Comparison of ENCODE assay signal across 8 cellular contexts in genomic region chr14:49853572-49854375, GRCh38.
DNase-seq lines count a peak whose midpoint lies in the region; ATAC-seq lines count a peak whose summit lies in the region.

No MANE protein-coding gene starts in this region.

- peak; percentile 92 for DNase-seq in ELF-1 (ENCODE audit: low read depth, low spot score)
- DNase-seq in NOMO-1 treated with DMSO at 0.1 percent for 48 hours (lab: John Stamatoyannopoulos, UW; ENCODE audit: unreplicated experiment): peak; percentile 77
- peak; percentile 84 for DNase-seq in activated CD8-positive, alpha-beta memory T cell treated with anti-CD3 and anti-CD28 coated beads, Interleukin-2, amount 50 U/mL, for 48 hours
- DNase-seq in epidermal melanocyte (ENCODE audit: insufficient read length, low spot score): peak; percentile 37
- DNase-seq in stimulated activated CD8-positive, alpha-beta memory T cell treated with anti-CD3 and anti-CD28 coated beads, Interleukin-4, amount 100 ng/mL, for 24 hours (ENCODE audit: low read depth): peak; percentile 44

- ATAC-seq in HG03378 (IDR thresholded peaks at IDR 0.05; ENCODE audit: unreplicated experiment) (peak; percentile 52), GM19351 (IDR thresholded peaks at IDR 0.05; ENCODE audit: unreplicated experiment) (no peak)

- H3K9me3 ChIP-seq in muscle layer of colon (ENCODE audit: low read length): no peaks in the 10 kb centered on the region

- H3K9ac ChIP-seq in muscle layer of colon (ENCODE audit: low read length): no peak overlapping the region

- H3K27ac ChIP-seq in muscle layer of colon (ENCODE audit: low read depth, low read length): peak overlapping the region; percentile 84

- H3K36me3 ChIP-seq in muscle layer of colon (ENCODE audit: insufficient read depth, low read length): peaks cover 18% of the 10 kb centered on the region

- H3K27me3 ChIP-seq in muscle layer of colon (ENCODE audit: control insufficient read depth in 1 of 2, insufficient read depth in 2 of 2, low read length in 2 of 2): no peaks in the 10 kb centered on the region

- H3K4me1 ChIP-seq in muscle layer of colon (ENCODE audit: insufficient read depth, low read length): peaks cover 10% of the 10 kb centered on the region

- H3K4me3 ChIP-seq in muscle layer of colon (ENCODE audit: low read depth in 1 of 2, low read length in 2 of 2): peak overlapping the region; percentile 66 to 100

Comparison
In these comparisons a context has a peak if more than half of its experiments do, and no peak if none do; other contexts are left out.
1. DNase-seq: peak in every context shown above with its lines; median percentile 92 in ELF-1; 84 in activated CD8-positive, alpha-beta memory T cell treated with anti-CD3 and anti-CD28 coated beads, Interleukin-2, amount 50 U/mL, for 48 hours; 77 in NOMO-1 treated with DMSO at 0.1 percent for 48 hours; 44 in stimulated activated CD8-positive, alpha-beta memory T cell treated with anti-CD3 and anti-CD28 coated beads, Interleukin-4, amount 100 ng/mL, for 24 hours; 37 in epidermal melanocyte.